In the genomic region with DNA sequence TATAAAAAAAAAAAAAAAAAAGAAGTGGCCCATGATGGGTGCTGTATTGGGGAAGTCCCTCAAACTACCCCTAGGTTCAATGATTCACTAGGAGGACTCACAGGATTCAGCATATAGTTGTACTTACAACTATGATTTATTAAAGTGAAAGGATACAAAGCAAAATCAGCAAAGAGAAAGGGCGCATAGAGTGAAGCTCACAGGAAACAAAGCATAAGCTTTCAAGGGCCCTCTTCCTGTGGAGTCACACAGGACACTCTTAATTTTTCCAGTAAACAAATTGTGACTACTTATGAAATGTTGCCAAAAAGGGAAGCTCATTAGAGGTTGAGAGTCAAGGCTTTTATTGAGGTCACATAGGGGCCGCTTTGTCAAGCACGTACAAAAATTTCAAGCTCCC, we compare ENCODE assay signal across 13 cellular contexts.
DNase-seq lines count a peak whose midpoint lies in the region; ATAC-seq and TF ChIP-seq lines count a peak whose summit lies in the region.
"Had no signal": no experiment of that assay in that cellular context is flagged by ENCODE, and none has a peak within 500 bp of the region (broad histone marks: within the 10 kb centered on the region; RNA-seq: fewer than 3 reads in every experiment).

No MANE protein-coding gene starts in this region.

- H3K27ac Mint-ChIP-seq in activated B cell treated with CpG ODN at 0.5 μM for 24 hours = no peak overlapping the region
- H3K27ac Mint-ChIP-seq: stimulated activated naive CD8-positive, alpha-beta T cell treated with anti-CD3 and anti-CD28 coated beads, Interleukin-15, Interleukin-2, amounts not matched to agents 100 ng/mL and 50 ng/mL, for 24 hours had no signal

- DNase-seq in DMS79 (lab: John Stamatoyannopoulos, UW) (peak; percentile 87), NCI-H1092 treated with DMSO at 0.1 percent for 48 hours (lab: John Stamatoyannopoulos, UW) (peak; percentile 72), activated B cell treated with CpG ODN at 0.5 μM for 24 hours (no peak), NCI-H187 (lab: John Stamatoyannopoulos, UW) (no peak), tibial artery (no peak)
- no peak for DNase-seq in activated CD4-positive, alpha-beta T cell treated with anti-CD3 and anti-CD28 coated beads for 48 hours
- DNase-seq: activated T-cell treated with anti-CD3 and anti-CD28 coated beads, Interleukin-2, amount 50 U/mL, for 48 hours; brain microvascular endothelial cell; C1 segment of cervical spinal cord; PC-3 had no signal

- H3K27ac ChIP-seq in tibial artery (no peak overlapping the region), gastroesophageal sphincter (no peak overlapping the region)
- H3K27ac ChIP-seq: brain microvascular endothelial cell had no signal

- H3K4me1 ChIP-seq in tibial artery = no peaks in the 10 kb centered on the region
- no peaks in the 10 kb centered on the region for H3K4me1 ChIP-seq in gastroesophageal sphincter

- H3K9me3 Mint-ChIP-seq in activated B cell treated with CpG ODN at 0.5 μM for 24 hours = peaks cover 3% of the 10 kb centered on the region
- H3K9me3 Mint-ChIP-seq: stimulated activated naive CD8-positive, alpha-beta T cell treated with anti-CD3 and anti-CD28 coated beads, Interleukin-15, Interleukin-2, amounts not matched to agents 100 ng/mL and 50 ng/mL, for 24 hours had no signal

- CTCF ChIA-PET in activated B cell treated with CpG ODN at 0.5 μM for 24 hours (lab: Charles Lee) = no interaction called here

- H3K27me3 Mint-ChIP-seq in activated B cell treated with CpG ODN at 0.5 μM for 24 hours = peaks cover 5% of the 10 kb centered on the region

- no peak for TF ChIP-seq EP300 in gastroesophageal sphincter (IDR thresholded peaks at IDR 0.05)

- no peaks in the 10 kb centered on the region for H3K9me3 ChIP-seq in tibial artery
- no peaks in the 10 kb centered on the region for H3K9me3 ChIP-seq in gastroesophageal sphincter

- H3K4me3 Mint-ChIP-seq in activated B cell treated with CpG ODN at 0.5 μM for 24 hours = no peak overlapping the region
- H3K4me3 Mint-ChIP-seq: stimulated activated naive CD8-positive, alpha-beta T cell treated with anti-CD3 and anti-CD28 coated beads, Interleukin-15, Interleukin-2, amounts not matched to agents 100 ng/mL and 50 ng/mL, for 24 hours had no signal

- intact Hi-C loops in activated B cell treated with CpG ODN at 0.5 μM for 24 hours (cut with micrococcal nuclease) = no loop called here
- intact Hi-C loops in tibial artery (cut with DNase I; ENCODE audit: low total_unique reads) = loop anchor here (10.0 kb wide), 1 partner anchor 1855 kb away; no protein-coding TSS in a partner anchor

- no peaks in the 10 kb centered on the region for H3K36me3 ChIP-seq in tibial artery
- no peaks in the 10 kb centered on the region for H3K36me3 ChIP-seq in gastroesophageal sphincter
- H3K36me3 ChIP-seq: brain microvascular endothelial cell had no signal

- H3K27me3 ChIP-seq in tibial artery (no peaks in the 10 kb centered on the region), gastroesophageal sphincter (no peaks in the 10 kb centered on the region)
- H3K27me3 ChIP-seq: brain microvascular endothelial cell had no signal

- 41 to 45% methylated on average over 3 of the region's 3 CpGs for WGBS in gastroesophageal sphincter (ENCODE audit: low coverage in 1 of 2), 2 donors

- TF ChIP-seq POLR2A in gastroesophageal sphincter (IDR thresholded peaks at IDR 0.05) = no peak

- H3K36me3 Mint-ChIP-seq in activated B cell treated with CpG ODN at 0.5 μM for 24 hours (ENCODE audit: low read depth) = no peaks in the 10 kb centered on the region

- ATAC-seq in GM21737 (IDR thresholded peaks at IDR 0.05; ENCODE audit: unreplicated experiment) (peak; percentile 69), activated B cell treated with CpG ODN at 0.5 μM for 24 hours (ENCODE audit: low read depth) (peak; percentile 91), gastroesophageal sphincter (no peak)
- ATAC-seq: PC-3 had no signal

- no peak overlapping the region for H3K4me3 ChIP-seq in tibial artery
- H3K4me3 ChIP-seq in gastroesophageal sphincter = no peak overlapping the region

- peaks cover 3% of the 10 kb centered on the region for H3K4me1 Mint-ChIP-seq in activated B cell treated with CpG ODN at 0.5 μM for 24 hours

- POLR2A ChIA-PET in activated B cell treated with CpG ODN at 0.5 μM for 24 hours (lab: Charles Lee) = interaction anchor here (0.7 to 1.1 kb wide), 3 partner anchors 14 to 196 kb away, joined by 3 to 8 read pairs (median 7); no protein-coding TSS in a partner anchor

- no peak for TF ChIP-seq CTCF in activated B cell treated with CpG ODN at 0.5 μM for 24 hours (IDR thresholded peaks at IDR 0.05)
- TF ChIP-seq CTCF in tibial artery (IDR thresholded peaks at IDR 0.05) = no peak
- no peak for TF ChIP-seq CTCF in gastroesophageal sphincter (IDR thresholded peaks at IDR 0.05)

Comparison
In these comparisons a context has a peak if more than half of its experiments do, and no peak if none do; other contexts are left out.
1. DNase-seq: peak in DMS79 (single experiment) and NCI-H1092 treated with DMSO at 0.1 percent for 48 hours (single experiment); none in activated B cell treated with CpG ODN at 0.5 μM for 24 hours (single experiment), NCI-H187 (0 of 2), tibial artery (0 of 2) and activated CD4-positive, alpha-beta T cell treated with anti-CD3 and anti-CD28 coated beads for 48 hours (single experiment).